17 cellular contexts compared by ENCODE assay signal in the genomic region with DNA sequence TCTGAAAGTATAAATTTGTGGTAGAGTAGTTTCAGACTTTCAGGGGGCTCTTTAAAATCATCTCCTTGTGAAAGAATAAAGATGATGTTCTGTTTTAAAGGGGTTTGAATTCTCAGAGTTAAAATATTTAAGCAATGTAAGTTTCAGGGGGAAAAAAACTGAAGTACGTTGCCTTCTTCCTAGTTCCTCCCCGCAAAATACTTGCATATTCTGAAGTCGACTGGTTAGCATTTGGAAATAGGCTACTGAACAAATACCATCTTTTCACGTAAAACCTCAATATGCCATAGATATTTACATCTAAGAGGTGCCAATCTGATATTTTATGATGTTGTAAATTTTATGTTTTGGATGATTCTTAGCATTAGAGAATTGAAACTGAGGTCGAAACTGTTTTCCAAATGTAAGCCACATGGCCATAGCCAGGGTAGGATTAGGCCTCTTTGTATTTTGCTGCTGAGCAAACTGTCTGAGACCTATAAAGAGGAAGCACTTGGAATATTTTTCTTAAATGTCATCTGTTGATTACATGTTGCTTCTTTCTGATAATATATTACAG.
A peak's percentile ranks its signal among the peaks of the same experiment; 100 is the strongest.
DNase-seq lines count a peak whose midpoint lies in the region; ATAC-seq and TF ChIP-seq lines count a peak whose summit lies in the region.
"Had no signal": no experiment of that assay in that cellular context is flagged by ENCODE, and none has a peak within 500 bp of the region (broad histone marks: within the 10 kb centered on the region; RNA-seq: fewer than 3 reads in every experiment).

No MANE protein-coding gene starts in this region.

- peaks cover 0 to 19% (median 5%) of the 10 kb centered on the region in 11 experiments; a peak in 7 of 22 replicates for H3K36me3 ChIP-seq in BLaER1 treated with 17β-estradiol and CSF1 and Interleukin-3, amounts not matched to agents 10 nM and 100 nM
- H3K36me3 ChIP-seq in GM23338 (ENCODE audit: insufficient read depth) (no peaks in the 10 kb centered on the region), psoas muscle (ENCODE audit: insufficient read depth in 1 of 2, low read depth in 1 of 2) (no peaks in the 10 kb centered on the region)
- H3K36me3 ChIP-seq: breast epithelium, gastroesophageal sphincter had no signal

- 75 to 80% (median 77%) methylated on average over 5 of the region's 5 CpGs for WGBS in psoas muscle, 3 donors

- intact Hi-C loops in psoas muscle (cut with DNase I) = no loop called here
- intact Hi-C loops in posterior cingulate gyrus (cut with DNase I) = no loop called here

- H2AFZ ChIP-seq in GM23338 = no peak overlapping the region

- no peak for TF ChIP-seq CTCF in GM23338 (conservative IDR thresholded peaks at IDR 0.05; ENCODE audit: low read depth in 2 of 2)
- no peak for TF ChIP-seq CTCF in WTC11 (IDR thresholded peaks at IDR 0.05)
- TF ChIP-seq CTCF in psoas muscle (IDR thresholded peaks at IDR 0.05) = no peak

- CTCF ChIA-PET in WTC11 (lab: Charles Lee) = no interaction called here

- peaks cover 0 to 24% (median 0%) of the 10 kb centered on the region in 11 experiments; a peak in 6 of 22 replicates for H3K27me3 ChIP-seq in BLaER1 treated with 17β-estradiol and CSF1 and Interleukin-3, amounts not matched to agents 10 nM and 100 nM
- H3K27me3 ChIP-seq in GM23338 (ENCODE audit: insufficient read depth) (no peaks in the 10 kb centered on the region), psoas muscle (ENCODE audit: insufficient read depth in 3 of 3, low read length in 2 of 3) (peaks cover 0 to 4% (median 0%) of the 10 kb centered on the region in 3 donors)
- H3K27me3 ChIP-seq: breast epithelium, gastroesophageal sphincter had no signal

- H4K20me1 ChIP-seq in BLaER1 treated with 17β-estradiol and CSF1 and Interleukin-3, amounts not matched to agents 10 nM and 100 nM = no peaks in the 10 kb centered on the region
- H4K20me1 ChIP-seq in GM23338 (replicated peaks; ENCODE audit: insufficient read depth) = no peaks in the 10 kb centered on the region

- peak overlapping the region; percentile 53 to 76 (median 68); a peak in 20 of 22 replicates for H3K4me2 ChIP-seq in BLaER1 treated with 17β-estradiol and CSF1 and Interleukin-3, amounts not matched to agents 10 nM and 100 nM
- H3K4me2 ChIP-seq in GM23338 = no peak overlapping the region

- H3K4me1 Mint-ChIP-seq in GM23338 (peaks cover 32% of the 10 kb centered on the region), WTC11 (peaks cover 46% of the 10 kb centered on the region)

- POLR2A ChIA-PET in WTC11 (lab: Charles Lee) = no interaction called here

- no peak overlapping the region; a peak in 1 of 22 replicates for H3K9ac ChIP-seq in BLaER1 treated with 17β-estradiol and CSF1 and Interleukin-3, amounts not matched to agents 10 nM and 100 nM

- H3K27ac ChIP-seq in BLaER1 treated with 17β-estradiol and CSF1 and Interleukin-3, amounts not matched to agents 10 nM and 100 nM = peak overlapping the region in 7 of 11 experiments; percentile 2 to 61 (median 47); a peak in 11 of 22 replicates
- peak overlapping the region; percentile 60; the same call in 1 of the 2 replicates for H3K27ac ChIP-seq in GM23338 (ENCODE audit: low read depth)
- H3K27ac ChIP-seq in psoas muscle = no peak overlapping the region
- H3K27ac ChIP-seq: breast epithelium, gastroesophageal sphincter had no signal

- peaks cover 51 to 60% (median 55%) of the 10 kb centered on the region in 10 experiments for H3K4me1 ChIP-seq in BLaER1 treated with 17β-estradiol and CSF1 and Interleukin-3, amounts not matched to agents 10 nM and 100 nM
- H3K4me1 ChIP-seq in GM23338 (ENCODE audit: insufficient read depth) (peaks cover 38% of the 10 kb centered on the region), psoas muscle (no peaks in the 10 kb centered on the region)
- H3K4me1 ChIP-seq: breast epithelium, gastroesophageal sphincter had no signal

- H3K27ac Mint-ChIP-seq in GM23338 = no peak overlapping the region; the same call in 1 of the 2 replicates
- peak overlapping the region; percentile 67; the same call in 1 of the 2 replicates for H3K27ac Mint-ChIP-seq in WTC11

- no peak overlapping the region for H3K4me3 Mint-ChIP-seq in GM23338
- no peak overlapping the region for H3K4me3 Mint-ChIP-seq in WTC11
- H3K4me3 Mint-ChIP-seq: activated CD4-positive, alpha-beta memory T cell treated with anti-CD3 and anti-CD28 coated beads, Interleukin-2, amount 10 ng/mL, durations not matched to agents 7 days and 5 days had no signal

- no peaks in the 10 kb centered on the region for H3K9me3 Mint-ChIP-seq in GM23338
- no peaks in the 10 kb centered on the region for H3K9me3 Mint-ChIP-seq in WTC11

- ATAC-seq in GM23338 = no peak
- ATAC-seq in WTC11 = no peak
- no peak for ATAC-seq in psoas muscle
- ATAC-seq: gastroesophageal sphincter had no signal

- H3K4me3 ChIP-seq in BLaER1 treated with 17β-estradiol and CSF1 and Interleukin-3, amounts not matched to agents 10 nM and 100 nM = no peak overlapping the region
- H3K4me3 ChIP-seq in GM23338 = no peak overlapping the region
- H3K4me3 ChIP-seq in psoas muscle = no peak overlapping the region
- H3K4me3 ChIP-seq: breast epithelium, gastroesophageal sphincter had no signal

- H3K36me3 Mint-ChIP-seq in GM23338 (ENCODE audit: low read depth) = peaks cover 3% of the 10 kb centered on the region; the same call in 2 of the 3 replicates
- H3K36me3 Mint-ChIP-seq in WTC11 = peaks cover 13% of the 10 kb centered on the region; the same call in 1 of the 2 replicates

- no peaks in the 10 kb centered on the region for H3K27me3 Mint-ChIP-seq in GM23338 (ENCODE audit: insufficient read depth, low read depth, poor library complexity)
- no peaks in the 10 kb centered on the region for H3K27me3 Mint-ChIP-seq in WTC11 (ENCODE audit: low read depth)
- H3K27me3 Mint-ChIP-seq: IgD-negative memory B cell had no signal

- H3K9me2 ChIP-seq in GM23338 (ENCODE audit: insufficient read depth) = peaks cover 2% of the 10 kb centered on the region; the same call in 1 of the 2 replicates

- DNase-seq in GM23338 (ENCODE audit: low spot score) (no peak), WTC11 (ENCODE audit: low spot score) (no peak), iris pigment epithelial cell (ENCODE audit: low read depth) (peak; percentile 67), psoas muscle (no peak), posterior cingulate gyrus (no peak), NCI-H526 (lab: John Stamatoyannopoulos, UW) (no peak), nucleus accumbens (lab: John Stamatoyannopoulos, UW) (no peak)
- DNase-seq: activated naive CD4-positive, alpha-beta T cell; NCI-H1436 treated with DMSO at 0.1 percent for 48 hours; NCI-H446; retina; stimulated activated CD4-positive, alpha-beta T cell treated with anti-CD3 and anti-CD28 coated beads, Interleukin-2, amount 100 ng/mL, for 48 hours had no signal

- H3F3A ChIP-seq in GM23338 (replicated peaks; ENCODE audit: low read depth) = no peaks in the 10 kb centered on the region

- H3K9me3 ChIP-seq in BLaER1 treated with 17β-estradiol and CSF1 and Interleukin-3, amounts not matched to agents 10 nM and 100 nM (replicated peaks in 1 of 11) = peaks cover 0 to 23% (median 12%) of the 10 kb centered on the region in 11 experiments; a peak in 13 of 22 replicates
- no peaks in the 10 kb centered on the region for H3K9me3 ChIP-seq in psoas muscle
- H3K9me3 ChIP-seq: breast epithelium, gastroesophageal sphincter had no signal

- H3K79me2 ChIP-seq in GM23338 (replicated peaks; ENCODE audit: insufficient read depth) = no peaks in the 10 kb centered on the region

TF ChIP-seq in WTC11, 78 proteins besides CTCF, POLR2A, EP300 and RAD21 (continues in another document):
- TF ChIP-seq, protein P1, sequence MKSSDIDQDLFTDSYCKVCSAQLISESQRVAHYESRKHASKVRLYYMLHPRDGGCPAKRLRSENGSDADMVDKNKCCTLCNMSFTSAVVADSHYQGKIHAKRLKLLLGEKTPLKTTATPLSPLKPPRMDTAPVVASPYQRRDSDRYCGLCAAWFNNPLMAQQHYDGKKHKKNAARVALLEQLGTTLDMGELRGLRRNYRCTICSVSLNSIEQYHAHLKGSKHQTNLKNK (CRISPR knock-in tag; IDR thresholded peaks at IDR 0.05) = no peak
- TF ChIP-seq CREM (CRISPR knock-in tag; IDR thresholded peaks at IDR 0.05) (no peak), ZNF138 (CRISPR knock-in tag; conservative IDR thresholded peaks at IDR 0.05) (no peak), NFATC4 (CRISPR knock-in tag; IDR thresholded peaks at IDR 0.05) (no peak), NR2C2 (CRISPR knock-in tag; IDR thresholded peaks at IDR 0.05) (no peak)
- TF ChIP-seq, protein P2, sequence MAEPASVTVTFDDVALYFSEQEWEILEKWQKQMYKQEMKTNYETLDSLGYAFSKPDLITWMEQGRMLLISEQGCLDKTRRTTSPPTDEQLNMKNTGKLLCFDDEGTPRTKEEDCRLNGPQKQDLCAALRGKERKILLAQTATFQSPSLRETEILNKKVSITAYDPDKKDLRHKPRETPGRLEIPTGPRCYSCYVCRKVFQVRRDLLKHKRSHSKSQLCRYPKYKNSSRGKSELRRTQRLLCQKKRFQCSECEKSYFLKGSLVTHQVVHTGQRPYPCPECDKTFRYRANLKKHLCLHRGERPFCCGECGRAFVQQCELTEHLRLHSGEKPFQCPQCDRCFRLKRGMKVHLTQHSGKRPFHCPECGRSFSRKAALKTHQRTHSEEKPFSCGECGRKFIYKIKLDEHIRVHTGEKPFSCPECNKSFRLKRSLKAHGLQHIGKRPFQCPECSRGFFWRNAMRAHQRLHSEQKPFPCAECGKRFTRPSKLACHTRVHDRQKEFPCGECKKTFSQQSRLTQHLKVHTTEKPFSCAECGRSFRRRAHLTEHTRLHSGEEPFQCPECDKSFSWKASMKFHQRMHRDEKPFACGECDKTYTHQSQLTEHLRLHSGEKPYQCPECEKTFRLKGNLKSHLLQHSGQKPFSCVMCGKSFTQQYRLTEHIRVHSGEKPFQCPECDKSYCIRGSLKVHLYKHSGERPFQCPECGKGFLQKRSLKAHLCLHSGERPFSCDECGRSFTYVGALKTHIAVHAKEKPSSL (CRISPR knock-in tag; conservative IDR thresholded peaks at IDR 0.05) = no peak
- TF ChIP-seq, protein P3, sequence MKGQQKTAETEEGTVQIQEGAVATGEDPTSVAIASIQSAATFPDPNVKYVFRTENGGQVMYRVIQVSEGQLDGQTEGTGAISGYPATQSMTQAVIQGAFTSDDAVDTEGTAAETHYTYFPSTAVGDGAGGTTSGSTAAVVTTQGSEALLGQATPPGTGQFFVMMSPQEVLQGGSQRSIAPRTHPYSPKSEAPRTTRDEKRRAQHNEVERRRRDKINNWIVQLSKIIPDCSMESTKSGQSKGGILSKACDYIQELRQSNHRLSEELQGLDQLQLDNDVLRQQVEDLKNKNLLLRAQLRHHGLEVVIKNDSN (CRISPR knock-in tag; IDR thresholded peaks at IDR 0.05) = no peak
